ENCODE assay signal across 8 cellular contexts in genomic region chr1:203669739-203670138, GRCh38. TPM values are rescaled to one million over a fixed set of nuclear protein-coding genes. Genes with fewer than 3 reads are reported as not detected.
DNase-seq lines count a peak whose midpoint lies in the region; ATAC-seq and FAIRE-seq lines count a peak whose summit lies in the region.

No MANE protein-coding gene starts in this region.

- no peak overlapping the region for H3K4me3 Mint-ChIP-seq in stimulated activated effector memory CD8-positive, alpha-beta T cell treated with anti-CD3 and anti-CD28 coated beads, Interleukin-12 subunit alpha, Interleukin-12 subunit beta, amount 100 ng/mL, for 72 hours

- H3K4me1 Mint-ChIP-seq in stimulated activated effector memory CD8-positive, alpha-beta T cell treated with anti-CD3 and anti-CD28 coated beads, Interleukin-12 subunit alpha, Interleukin-12 subunit beta, amount 100 ng/mL, for 72 hours, result peaks cover 95% of the 10 kb centered on the region

- no peak for ATAC-seq in stimulated activated effector memory CD8-positive, alpha-beta T cell treated with anti-CD3 and anti-CD28 coated beads, Interleukin-12 subunit alpha, Interleukin-12 subunit beta, amount 100 ng/mL, for 72 hours
- ATAC-seq in GM19397 (IDR thresholded peaks at IDR 0.05; ENCODE audit: unreplicated experiment), result no peak
- no peak for ATAC-seq in GM21526 (IDR thresholded peaks at IDR 0.05; ENCODE audit: low FRiP score, unreplicated experiment)

- peaks cover 79% of the 10 kb centered on the region for H3K36me3 Mint-ChIP-seq in stimulated activated effector memory CD8-positive, alpha-beta T cell treated with anti-CD3 and anti-CD28 coated beads, Interleukin-12 subunit alpha, Interleukin-12 subunit beta, amount 100 ng/mL, for 72 hours

- no peaks in the 10 kb centered on the region for H3K9me3 Mint-ChIP-seq in stimulated activated effector memory CD8-positive, alpha-beta T cell treated with anti-CD3 and anti-CD28 coated beads, Interleukin-12 subunit alpha, Interleukin-12 subunit beta, amount 100 ng/mL, for 72 hours

- peak; percentile 57 for FAIRE-seq in frontal cortex (lab: Jason Lieb, UNC)

- DNase-seq in H4 (ENCODE audit: low spot score), result peak; percentile 26
- DNase-seq in T1000 (lab: John Stamatoyannopoulos, UW), result peak; percentile 14
- peak; percentile 42 to 56 for DNase-seq in frontal cortex (ENCODE audit: low spot score in 2 of 2)
- DNase-seq in stimulated activated effector memory CD8-positive, alpha-beta T cell treated with anti-CD3 and anti-CD28 coated beads, Interleukin-12 subunit alpha, Interleukin-12 subunit beta, amount 100 ng/mL, for 72 hours (ENCODE audit: low spot score in 2 of 2), result no peak
- no peak for DNase-seq in NCI-H2196 (lab: John Stamatoyannopoulos, UW; ENCODE audit: unreplicated experiment)
- DNase-seq in T-helper 9 cell, result no peak

- peak overlapping the region; percentile 5 for H3K27ac Mint-ChIP-seq in stimulated activated effector memory CD8-positive, alpha-beta T cell treated with anti-CD3 and anti-CD28 coated beads, Interleukin-12 subunit alpha, Interleukin-12 subunit beta, amount 100 ng/mL, for 72 hours

RNA-seq across cellular contexts. Expression of gene ATP2B4, which starts 43.1 kb away (rescaled TPM):
- 11.8 and 17.6 TPM in 2 replicates for total RNA-seq in H4 (2014; rRNA removed; shearing (Covaris generic))
- 24.9 TPM for total RNA-seq in frontal cortex

Comparison
In these comparisons a context has a peak if more than half of its experiments do, and no peak if none do; other contexts are left out.
1. DNase-seq: peak in H4 (single experiment), T1000 (single experiment) and frontal cortex (2 of 2); none in stimulated activated effector memory CD8-positive, alpha-beta T cell treated with anti-CD3 and anti-CD28 coated beads, Interleukin-12 subunit alpha, Interleukin-12 subunit beta, amount 100 ng/mL, for 72 hours (0 of 2), NCI-H2196 (single experiment) and T-helper 9 cell (single experiment).